21 cellular contexts compared by ENCODE assay signal in the genomic region with DNA sequence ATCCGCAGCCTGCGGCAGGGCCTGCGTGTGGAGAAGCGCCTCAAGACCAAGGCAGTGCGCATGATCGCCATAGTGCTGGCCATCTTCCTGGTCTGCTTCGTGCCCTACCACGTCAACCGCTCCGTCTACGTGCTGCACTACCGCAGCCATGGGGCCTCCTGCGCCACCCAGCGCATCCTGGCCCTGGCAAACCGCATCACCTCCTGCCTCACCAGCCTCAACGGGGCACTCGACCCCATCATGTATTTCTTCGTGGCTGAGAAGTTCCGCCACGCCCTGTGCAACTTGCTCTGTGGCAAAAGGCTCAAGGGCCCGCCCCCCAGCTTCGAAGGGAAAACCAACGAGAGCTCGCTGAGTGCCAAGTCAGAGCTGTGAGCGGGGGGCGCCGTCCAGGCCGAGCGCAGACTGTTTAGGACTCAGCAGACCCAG. TPM values are rescaled to one million over a fixed set of nuclear protein-coding genes. Genes with fewer than 3 reads are reported as not detected.
A peak's percentile ranks its signal among the peaks of the same experiment; 100 is the strongest.
DNase-seq lines count a peak whose midpoint lies in the region; ATAC-seq and TF ChIP-seq lines count a peak whose summit lies in the region.
"Had no signal": no experiment of that assay in that cellular context is flagged by ENCODE, and none has a peak within 500 bp of the region (broad histone marks: within the 10 kb centered on the region; RNA-seq: fewer than 3 reads in every experiment).

No MANE protein-coding gene starts in this region.

- H3K36me3 Mint-ChIP-seq in neural crest cell (ENCODE audit: low read depth): no peaks in the 10 kb centered on the region
- no peaks in the 10 kb centered on the region for H3K36me3 Mint-ChIP-seq in activated CD8-positive, alpha-beta T cell treated with anti-CD3 and anti-CD28 coated beads, Interleukin-2, amount 10 ng/mL, durations not matched to agents 7 days and 5 days (ENCODE audit: low read depth)
- no peaks in the 10 kb centered on the region for H3K36me3 Mint-ChIP-seq in activated CD4-positive, alpha-beta memory T cell treated with anti-CD3 and anti-CD28 coated beads, Interleukin-2, amount 10 ng/mL, durations not matched to agents 7 days and 5 days (ENCODE audit: low read depth)
- H3K36me3 Mint-ChIP-seq: naive B cell had no signal

- H3K4me1 ChIP-seq in ascending aorta: peaks cover 18 to 51% of the 10 kb centered on the region in 2 donors
- H3K4me1 ChIP-seq in thoracic aorta (ENCODE audit: control insufficient read depth in 1 of 2, low read depth in 2 of 2): peaks cover 43 to 77% of the 10 kb centered on the region in 2 donors
- H3K4me1 ChIP-seq: colonic mucosa had no signal

- H3K9me3 Mint-ChIP-seq in neural crest cell: no peaks in the 10 kb centered on the region
- H3K9me3 Mint-ChIP-seq in activated CD8-positive, alpha-beta T cell treated with anti-CD3 and anti-CD28 coated beads, Interleukin-2, amount 10 ng/mL, durations not matched to agents 7 days and 5 days (ENCODE audit: insufficient read depth): no peaks in the 10 kb centered on the region
- no peaks in the 10 kb centered on the region for H3K9me3 Mint-ChIP-seq in activated CD4-positive, alpha-beta memory T cell treated with anti-CD3 and anti-CD28 coated beads, Interleukin-2, amount 10 ng/mL, durations not matched to agents 7 days and 5 days
- H3K9me3 Mint-ChIP-seq: activated naive CD4-positive, alpha-beta T cell treated with anti-CD3 and anti-CD28 coated beads for 36 hours; naive B cell; T-helper 1 cell treated with Interleukin-12 subunit alpha and Interleukin-12 subunit beta and Interleukin-4 antibody, amounts not matched to agents 30 μg/mL and 1 μg/mL, for 36 hours had no signal

- no peaks in the 10 kb centered on the region for H3K27me3 Mint-ChIP-seq in neural crest cell (ENCODE audit: low read depth)
- no peaks in the 10 kb centered on the region for H3K27me3 Mint-ChIP-seq in activated CD8-positive, alpha-beta T cell treated with anti-CD3 and anti-CD28 coated beads, Interleukin-2, amount 10 ng/mL, durations not matched to agents 7 days and 5 days (ENCODE audit: low read depth)
- peaks cover 3% of the 10 kb centered on the region for H3K27me3 Mint-ChIP-seq in activated CD4-positive, alpha-beta memory T cell treated with anti-CD3 and anti-CD28 coated beads, Interleukin-2, amount 10 ng/mL, durations not matched to agents 7 days and 5 days
- H3K27me3 Mint-ChIP-seq: naive B cell had no signal

- H3K4me3 Mint-ChIP-seq in neural crest cell: peak overlapping the region; percentile 71
- H3K4me3 Mint-ChIP-seq in activated CD8-positive, alpha-beta T cell treated with anti-CD3 and anti-CD28 coated beads, Interleukin-2, amount 10 ng/mL, durations not matched to agents 7 days and 5 days: no peak overlapping the region
- no peak overlapping the region for H3K4me3 Mint-ChIP-seq in activated CD4-positive, alpha-beta memory T cell treated with anti-CD3 and anti-CD28 coated beads, Interleukin-2, amount 10 ng/mL, durations not matched to agents 7 days and 5 days
- H3K4me3 Mint-ChIP-seq: activated naive CD4-positive, alpha-beta T cell treated with anti-CD3 and anti-CD28 coated beads for 36 hours; T-helper 1 cell treated with Interleukin-12 subunit alpha and Interleukin-12 subunit beta and Interleukin-4 antibody, amounts not matched to agents 30 μg/mL and 1 μg/mL, for 36 hours had no signal

- no peak for ATAC-seq in left cardiac atrium
- no peak for ATAC-seq in thoracic aorta (ENCODE audit: insufficient number of reproducible peaks, low FRiP score, low read depth)
- no peak for ATAC-seq in activated CD8-positive, alpha-beta T cell treated with anti-CD3 and anti-CD28 coated beads, Interleukin-2, amount 10 ng/mL, durations not matched to agents 7 days and 5 days
- ATAC-seq: HCT116 had no signal

- no peak for TF ChIP-seq CTCF in ascending aorta (IDR thresholded peaks at IDR 0.05)
- no peak for TF ChIP-seq CTCF in neural crest cell (conservative IDR thresholded peaks at IDR 0.05)
- TF ChIP-seq CTCF in thoracic aorta (IDR thresholded peaks at IDR 0.05): no peak

- peak overlapping the region; percentile 97 for H3K27ac Mint-ChIP-seq in neural crest cell (ENCODE audit: unreplicated experiment)
- H3K27ac Mint-ChIP-seq in activated CD8-positive, alpha-beta T cell treated with anti-CD3 and anti-CD28 coated beads, Interleukin-2, amount 10 ng/mL, durations not matched to agents 7 days and 5 days: no peak overlapping the region
- no peak overlapping the region for H3K27ac Mint-ChIP-seq in activated CD4-positive, alpha-beta memory T cell treated with anti-CD3 and anti-CD28 coated beads, Interleukin-2, amount 10 ng/mL, durations not matched to agents 7 days and 5 days
- H3K27ac Mint-ChIP-seq: activated naive CD4-positive, alpha-beta T cell treated with anti-CD3 and anti-CD28 coated beads for 36 hours; T-helper 1 cell treated with Interleukin-12 subunit alpha and Interleukin-12 subunit beta and Interleukin-4 antibody, amounts not matched to agents 30 μg/mL and 1 μg/mL, for 36 hours had no signal

- H3K27ac ChIP-seq in ascending aorta (peak overlapping the region; percentile 46 to 58), thoracic aorta (peak overlapping the region; percentile 54 to 75)
- H3K27ac ChIP-seq: colonic mucosa, VCaP had no signal

- H3K9me3 ChIP-seq in ascending aorta (no peaks in the 10 kb centered on the region), thoracic aorta (no peaks in the 10 kb centered on the region)
- H3K9me3 ChIP-seq: colonic mucosa had no signal

- H3K4me1 Mint-ChIP-seq in neural crest cell: peaks cover 47% of the 10 kb centered on the region
- peaks cover 18% of the 10 kb centered on the region for H3K4me1 Mint-ChIP-seq in activated CD8-positive, alpha-beta T cell treated with anti-CD3 and anti-CD28 coated beads, Interleukin-2, amount 10 ng/mL, durations not matched to agents 7 days and 5 days (ENCODE audit: low read depth)
- peaks cover 8% of the 10 kb centered on the region for H3K4me1 Mint-ChIP-seq in activated CD4-positive, alpha-beta memory T cell treated with anti-CD3 and anti-CD28 coated beads, Interleukin-2, amount 10 ng/mL, durations not matched to agents 7 days and 5 days

- H3K27me3 ChIP-seq in ascending aorta (no peaks in the 10 kb centered on the region), thoracic aorta (replicated peaks; ENCODE audit: insufficient read depth) (no peaks in the 10 kb centered on the region)
- H3K27me3 ChIP-seq: colonic mucosa had no signal

- DNase-seq in ascending aorta (ENCODE audit: low spot score in 2 of 2) (no peak), left cardiac atrium (peak; percentile 38), neural crest cell (ENCODE audit: low read depth, low spot score) (no peak), thoracic aorta (ENCODE audit: low spot score) (no peak), NCI-H345 (lab: John Stamatoyannopoulos, UW) (no peak), HT-29 (ENCODE audit: low spot score) (no peak)
- DNase-seq in activated CD8-positive, alpha-beta T cell treated with anti-CD3 and anti-CD28 coated beads, Interleukin-2, amount 10 ng/mL, durations not matched to agents 7 days and 5 days: no peak
- no peak for DNase-seq in activated CD4-positive, alpha-beta memory T cell treated with anti-CD3 and anti-CD28 coated beads, Interleukin-2, amount 10 ng/mL, durations not matched to agents 7 days and 5 days
- DNase-seq: activated naive CD4-positive, alpha-beta T cell treated with anti-CD3 and anti-CD28 coated beads for 36 hours; activated T-cell treated with anti-CD3 and anti-CD28 coated beads for 4 hours; colonic mucosa; COR-L47; naive B cell; NCI-H1048; NCI-H524 treated with DMSO at 0.1 percent for 48 hours; SIG-M5 had no signal

- H3K36me3 ChIP-seq in ascending aorta (peaks cover 35 to 38% of the 10 kb centered on the region in 2 donors), thoracic aorta (peaks cover 27% of the 10 kb centered on the region)
- H3K36me3 ChIP-seq: colonic mucosa had no signal

- CTCF ChIA-PET in activated CD8-positive, alpha-beta T cell treated with anti-CD3 and anti-CD28 coated beads, Interleukin-2, amount 10 ng/mL, durations not matched to agents 7 days and 5 days (lab: Charles Lee): interaction anchor here (9.1 kb wide), 1 partner anchor 59 kb away, joined by 174 read pairs; no protein-coding TSS in a partner anchor
- CTCF ChIA-PET in activated CD4-positive, alpha-beta memory T cell treated with anti-CD3 and anti-CD28 coated beads, Interleukin-2, amount 10 ng/mL, durations not matched to agents 7 days and 5 days (lab: Charles Lee): interaction anchor here (2.0 kb wide), 1 partner anchor 60 kb away, joined by 18 read pairs; no protein-coding TSS in a partner anchor

- intact Hi-C loops in ascending aorta (cut with DNase I): loop anchor here (5.0 kb wide), 1 partner anchor 84 kb away; no protein-coding TSS in a partner anchor
- intact Hi-C loops in left cardiac atrium (cut with DNase I): loop anchor here in 1 of 2 donors (10.0 kb wide), 1 partner anchor 137 kb away; no protein-coding TSS in a partner anchor

- POLR2A ChIA-PET in activated CD8-positive, alpha-beta T cell treated with anti-CD3 and anti-CD28 coated beads, Interleukin-2, amount 10 ng/mL, durations not matched to agents 7 days and 5 days (lab: Charles Lee): no interaction called here
- POLR2A ChIA-PET in activated CD4-positive, alpha-beta memory T cell treated with anti-CD3 and anti-CD28 coated beads, Interleukin-2, amount 10 ng/mL, durations not matched to agents 7 days and 5 days (lab: Charles Lee): no interaction called here

- H3K4me3 ChIP-seq in ascending aorta (no peak overlapping the region), thoracic aorta (no peak overlapping the region)
- H3K4me3 ChIP-seq: colonic mucosa, K562 had no signal

RNA-seq across cellular contexts. Expression of gene GPR17, which starts 5.4 kb away (rescaled TPM):
- total RNA-seq in ascending aorta: not detected
- under 1 TPM in 1 of 2 donors, not detected in 1; 0.24 TPM for total RNA-seq in left cardiac atrium
- total RNA-seq in neural crest cell: 6.4 and 7.7 TPM in 2 replicates
- not detected for total RNA-seq in thoracic aorta
- total RNA-seq in activated CD8-positive, alpha-beta T cell treated with anti-CD3 and anti-CD28 coated beads, Interleukin-2, amount 10 ng/mL, durations not matched to agents 7 days and 5 days: not detected
- total RNA-seq in HT-29 (2014; rRNA removed; shearing (Covaris generic)): 0.21 and 0.64 TPM in 2 replicates
- not detected for total RNA-seq in activated CD4-positive, alpha-beta memory T cell treated with anti-CD3 and anti-CD28 coated beads, Interleukin-2, amount 10 ng/mL, durations not matched to agents 7 days and 5 days
- total RNA-seq: activated naive CD4-positive, alpha-beta T cell treated with anti-CD3 and anti-CD28 coated beads for 36 hours; endothelial cell of umbilical vein; K562 had no signal

RNA-seq across cellular contexts. Expression of gene LIMS2, which starts 23.9 kb away (rescaled TPM):
- total RNA-seq in ascending aorta: 169 TPM
- 100 to 1,000 TPM; 157 to 204 TPM for total RNA-seq in left cardiac atrium
- 7.6 and 8.8 TPM in 2 replicates for total RNA-seq in neural crest cell
- 100 to 1,000 TPM; 177 to 246 TPM for total RNA-seq in thoracic aorta
- 10 to 100 TPM; 35.3 to 38.3 TPM for total RNA-seq in activated CD8-positive, alpha-beta T cell treated with anti-CD3 and anti-CD28 coated beads, Interleukin-2, amount 10 ng/mL, durations not matched to agents 7 days and 5 days
- 30.6 and 32.0 TPM in 2 replicates for total RNA-seq in HT-29 (2014; rRNA removed; shearing (Covaris generic))
- 10 to 100 TPM; 15.0 to 15.5 TPM for total RNA-seq in activated CD4-positive, alpha-beta memory T cell treated with anti-CD3 and anti-CD28 coated beads, Interleukin-2, amount 10 ng/mL, durations not matched to agents 7 days and 5 days

RNA-seq across cellular contexts. Expression of gene SFT2D3, which starts 49.9 kb away (rescaled TPM):
- total RNA-seq in ascending aorta: 8.3 TPM
- total RNA-seq in left cardiac atrium: 1 to 10 TPM; 3.3 to 4.7 TPM
- total RNA-seq in neural crest cell: 18.8 TPM in 2 replicates
- total RNA-seq in thoracic aorta: 1 to 10 TPM; 7.1 to 9.5 TPM
- 1 to 10 TPM; 4.8 to 5.5 TPM for total RNA-seq in activated CD8-positive, alpha-beta T cell treated with anti-CD3 and anti-CD28 coated beads, Interleukin-2, amount 10 ng/mL, durations not matched to agents 7 days and 5 days
- 11.1 and 13.3 TPM in 2 replicates for total RNA-seq in HT-29 (2014; rRNA removed; shearing (Covaris generic))
- 1 to 10 TPM; 5.2 to 5.8 TPM for total RNA-seq in activated CD4-positive, alpha-beta memory T cell treated with anti-CD3 and anti-CD28 coated beads, Interleukin-2, amount 10 ng/mL, durations not matched to agents 7 days and 5 days
